Comparison of ENCODE assay signal across 8 cellular contexts in genomic region chr19:39126312-39126561, GRCh38. TPM values are rescaled to one million over a fixed set of nuclear protein-coding genes. Genes with fewer than 3 reads are reported as not detected.
DNase-seq lines count a peak whose midpoint lies in the region; ATAC-seq, FAIRE-seq and TF ChIP-seq lines count a peak whose summit lies in the region.

No MANE protein-coding gene starts in this region.

- H4K20me1 ChIP-seq in IMR-90 (ENCODE audit: insufficient read depth, low read length): peaks cover 33% of the 10 kb centered on the region

- peak overlapping the region; percentile 91 for H2AK9ac ChIP-seq in IMR-90 (replicated peaks; ENCODE audit: low read depth, low read length, poor library complexity)

- no peak overlapping the region for H3K56ac ChIP-seq in IMR-90 (ENCODE audit: extremely low read depth, insufficient read depth, low read length)

- H3K79me1 ChIP-seq in IMR-90 (ENCODE audit: low read depth in 1 of 2, low read length in 2 of 2): peaks cover 16 to 51% of the 10 kb centered on the region in 2 experiments

- TF ChIP-seq CTCF in A549 (IDR thresholded peaks at IDR 0.05) (no peak), IMR-90 (conservative IDR thresholded peaks at IDR 0.05; ENCODE audit: low read depth, low read length) (no peak), chondrocyte (IDR thresholded peaks at IDR 0.05) (no peak)

- H3K36me3 Mint-ChIP-seq in chondrocyte (ENCODE audit: low read depth): peaks cover 1% of the 10 kb centered on the region

- no peak for TF ChIP-seq EP300 in A549 (IDR thresholded peaks at IDR 0.05)

- H3K9me3 Mint-ChIP-seq in chondrocyte (ENCODE audit: low read depth): no peaks in the 10 kb centered on the region

- dilution Hi-C loops in IMR-90 (cut with HindIII; ENCODE audit: low sequenced_read_pairs, unreplicated experiment): no loop called here

- no peak for FAIRE-seq in A549 (lab: Jason Lieb, UNC)

- TF ChIP-seq RAD21 in A549 (conservative IDR thresholded peaks at IDR 0.05 in 1 of 2, IDR thresholded peaks at IDR 0.05 in 1 of 2) (no peak), IMR-90 (IDR thresholded peaks at IDR 0.05; ENCODE audit: low read length) (no peak)

- H3K23ac ChIP-seq in IMR-90 (ENCODE audit: low read depth, low read length): 0 out of 2 replicates have a peak overlapping the region, but pooled peaks have one; percentile 29

- no peaks in the 10 kb centered on the region for H3K27me3 ChIP-seq in IMR-90 (ENCODE audit: control insufficient read depth, insufficient read depth, low read length)
- no peaks in the 10 kb centered on the region for H3K27me3 ChIP-seq in muscle layer of colon (ENCODE audit: control insufficient read depth in 1 of 2, insufficient read depth in 2 of 2, low read length in 2 of 2)

- DNase-seq in A549 (ENCODE audit: low read depth in 1 of 2, low spot score in 1 of 2) (no peak), IMR-90 (no peak), chondrocyte (ENCODE audit: low spot score) (no peak), DMS 273 (lab: John Stamatoyannopoulos, UW; ENCODE audit: unreplicated experiment) (no peak), NCI-H1694 (lab: John Stamatoyannopoulos, UW) (no peak)
- DNase-seq in stimulated activated CD4-positive, alpha-beta T cell treated with anti-CD3 and anti-CD28 coated beads, Interleukin-12 subunit alpha, Interleukin-12 subunit beta, amount 100 ng/mL, for 4 hours: no peak

- peak overlapping the region in 1 of 2 experiments; percentile 89; a peak in 2 of 4 replicates for H4K8ac ChIP-seq in IMR-90 (ENCODE audit: low read depth in 2 of 2, low read length in 2 of 2)

- peak overlapping the region; percentile 98 for H3K27ac Mint-ChIP-seq in chondrocyte (ENCODE audit: unreplicated experiment)

- no peak overlapping the region for H2AFZ ChIP-seq in IMR-90 (replicated peaks; ENCODE audit: low read length, poor library complexity)

- intact Hi-C loops in IMR-90 (cut with micrococcal nuclease): no loop called here

- peak in 1 of 2 experiments; percentile 8; a peak in 5 of 6 replicates for ATAC-seq in A549
- ATAC-seq in IMR-90 (ENCODE audit: low read depth): no peak
- ATAC-seq in HG03460 (IDR thresholded peaks at IDR 0.05; ENCODE audit: unreplicated experiment): no peak

- CTCF ChIA-PET in A549 (lab: Yijun Ruan, JAX): interaction anchor here (0.6 to 13.1 kb wide), 10 partner anchors 13 to 1000 kb away, joined by 3 to 224 read pairs (median 4); no protein-coding TSS in a partner anchor
- CTCF ChIA-PET in IMR-90 (lab: Yijun Ruan, JAX): no interaction called here

- WGBS in A549 (ENCODE audit: missing lambda C conversion rate): 0% methylated on average over 7 of the region's 8 CpGs
- no CpG with 5 or more reads among the region's 8 CpGs for WGBS in IMR-90 (ENCODE audit: extremely low coverage in 2 of 2, insufficient read length in 1 of 2), 2 experiments

- H3K4me2 ChIP-seq in A549: peak overlapping the region; percentile 77
- peak overlapping the region; percentile 85 for H3K4me2 ChIP-seq in IMR-90 (ENCODE audit: low read depth, low read length)

- H3K9ac ChIP-seq in IMR-90 (ENCODE audit: low read depth, low read length): peak overlapping the region; percentile 74
- H3K9ac ChIP-seq in muscle layer of colon (ENCODE audit: low read length): peak overlapping the region; percentile 33

- H3K4me1 ChIP-seq in A549 (peaks cover 61% of the 10 kb centered on the region), IMR-90 (ENCODE audit: control insufficient read depth, insufficient read depth, low read length) (peaks cover 6% of the 10 kb centered on the region; the same call in 1 of the 2 replicates), muscle layer of colon (ENCODE audit: insufficient read depth, low read length) (peaks cover 33% of the 10 kb centered on the region)

- TF ChIP-seq POLR2A in A549 (IDR thresholded peaks at IDR 0.05; ENCODE audit: low read length): no peak
- no peak for TF ChIP-seq POLR2A in IMR-90 (IDR thresholded peaks at IDR 0.05; ENCODE audit: low read depth, low read length)

- peak overlapping the region; percentile 92 to 94 for H3K27ac ChIP-seq in A549
- peak overlapping the region; percentile 79; the same call in 1 of the 2 replicates for H3K27ac ChIP-seq in IMR-90 (ENCODE audit: insufficient read depth, low read length)
- H3K27ac ChIP-seq in muscle layer of colon (ENCODE audit: low read depth, low read length): peak overlapping the region; percentile 95

- H3K14ac ChIP-seq in IMR-90 (replicated peaks; ENCODE audit: low read depth, low read length): peak overlapping the region; percentile 65; the same call in 1 of the 2 replicates

- H3K9me3 ChIP-seq in A549 (no peaks in the 10 kb centered on the region), IMR-90 (ENCODE audit: control insufficient read depth, insufficient read depth, low read length) (no peaks in the 10 kb centered on the region), muscle layer of colon (ENCODE audit: low read length) (no peaks in the 10 kb centered on the region)

- H3K4ac ChIP-seq in IMR-90 (ENCODE audit: low read depth, low read length): peak overlapping the region; percentile 75; the same call in 1 of the 2 replicates

- no TSS peak for BruUV-seq in IMR-90 (replicated peaks; lab: Mats Ljungman, UMichigan)

- no peak overlapping the region for H2BK20ac ChIP-seq in IMR-90 (ENCODE audit: low read depth, low read length)

- H4K91ac ChIP-seq in IMR-90 (ENCODE audit: insufficient read depth, low read depth, low read length): no peak overlapping the region

- H2AK5ac ChIP-seq in IMR-90 (ENCODE audit: low read depth, low read length): no peak overlapping the region

- peaks cover 43% of the 10 kb centered on the region for H3K4me1 Mint-ChIP-seq in chondrocyte (ENCODE audit: low read depth)

- no peak overlapping the region for H2BK15ac ChIP-seq in IMR-90 (ENCODE audit: low read depth, low read length)

- no peak overlapping the region for H2BK120ac ChIP-seq in IMR-90 (ENCODE audit: low read depth, low read length)

- H2BK5ac ChIP-seq in IMR-90 (ENCODE audit: low read depth, low read length, poor library complexity, severe bottlenecking): no peak overlapping the region

- no peak overlapping the region for H4K5ac ChIP-seq in IMR-90 (ENCODE audit: low read depth, low read length)

- H3K27me3 Mint-ChIP-seq in chondrocyte (ENCODE audit: low read depth): no peaks in the 10 kb centered on the region

- no peak overlapping the region for H3K18ac ChIP-seq in IMR-90 (ENCODE audit: low read depth, low read length)

- peak overlapping the region; percentile 84 for H3K4me3 ChIP-seq in A549
- peak overlapping the region; percentile 85 for H3K4me3 ChIP-seq in IMR-90 (ENCODE audit: insufficient read depth, low read depth, low read length)
- H3K4me3 ChIP-seq in muscle layer of colon (ENCODE audit: low read depth in 1 of 2, low read length in 2 of 2): peak overlapping the region; percentile 83 to 87

- POLR2A ChIA-PET in A549 (lab: Yijun Ruan, JAX): interaction anchor here (1.0 to 2.4 kb wide), 3 partner anchors 11 to 310 kb away, joined by 5 to 8 read pairs (median 7); partner anchors contain the start of gene RPS16
- POLR2A ChIA-PET in IMR-90 (lab: Charles Lee; ENCODE audit: unreplicated experiment): no interaction called here

- in situ Hi-C loops in IMR-90 (cut with MboI; ENCODE audit: low sequenced_read_pairs): no loop called here

- H3K36me3 ChIP-seq in IMR-90 (ENCODE audit: control insufficient read depth, insufficient read depth, low read length) (no peaks in the 10 kb centered on the region), muscle layer of colon (ENCODE audit: insufficient read depth, low read length) (no peaks in the 10 kb centered on the region)

- H3K9me1 ChIP-seq in IMR-90 (ENCODE audit: insufficient read depth, low read length): peaks cover 2% of the 10 kb centered on the region; the same call in 1 of the 2 replicates

- H3K4me3 Mint-ChIP-seq in chondrocyte (ENCODE audit: unreplicated experiment): peak overlapping the region; percentile 98

TF ChIP-seq in A549, 52 proteins besides CTCF, POLR2A, EP300 and RAD21:
- TF ChIP-seq NR3C1 (IDR thresholded peaks at IDR 0.05): no peak

TF ChIP-seq in IMR-90, 13 proteins besides CTCF, POLR2A, EP300 and RAD21 (continues in another document):
- no peak for TF ChIP-seq MAZ (IDR thresholded peaks at IDR 0.05; ENCODE audit: borderline replicate concordance, low read depth, low read length)
- no peak for TF ChIP-seq RCOR1 (IDR thresholded peaks at IDR 0.05; ENCODE audit: insufficient replicate concordance, low read length)
- TF ChIP-seq CHD1 (IDR thresholded peaks at IDR 0.05; ENCODE audit: low read depth, low read length): no peak
- TF ChIP-seq RFX5 (IDR thresholded peaks at IDR 0.05; ENCODE audit: low read depth, low read length): no peak
- no peak for TF ChIP-seq ELK1 (IDR thresholded peaks at IDR 0.05; ENCODE audit: borderline replicate concordance, low read depth, low read length)

RNA-seq across cellular contexts. Expression of gene PAK4, which starts 0.7 kb away (rescaled TPM):
- polyA plus RNA-seq in A549 (2011; rRNA removed): 37.9 and 42.9 TPM in 2 replicates
- 105 and 115 TPM in 2 replicates for polyA plus RNA-seq in A549 (2012; cell fraction: cytosol; rRNA removed)
- 115 and 138 TPM in 2 replicates for polyA plus RNA-seq in A549 (2012; cell fraction: nucleus; rRNA removed)
- polyA plus RNA-seq in A549 (2017; fragmentation: RNase III; extraction: RNeasy Plus Mini Kit Qiagen cat#74134 plus additional on column Dnase treatment): 75.8 to 84.2 TPM (median 76.7 TPM) in 3 replicates
- polyA minus RNA-seq in A549 (2011; rRNA and poly(A)+ RNA removed): 68.7 and 73.7 TPM in 2 replicates
- total RNA-seq in IMR-90 (2012; rRNA removed): 2.0 and 2.8 TPM in 2 replicates
- 27.2 and 35.5 TPM in 2 replicates for polyA plus RNA-seq in IMR-90 (2012; rRNA removed)
- polyA plus RNA-seq in IMR-90 (2012; cell fraction: cytosol; rRNA removed): 52.9 and 64.1 TPM in 2 replicates
- 26.9 and 44.9 TPM in 2 replicates for polyA plus RNA-seq in IMR-90 (2012; cell fraction: nucleus; rRNA removed; ENCODE audit: low replicate concordance)
- total RNA-seq in chondrocyte: 12.3 to 16.7 TPM (median 14.4 TPM) in 3 replicates

RNA-seq across cellular contexts. Expression of gene ACP7, which starts 42.1 kb away (rescaled TPM):
- polyA plus RNA-seq in A549 (2011; rRNA removed) (0.06 and 0.08 TPM in 2 replicates), A549 (2017; fragmentation: RNase III; extraction: RNeasy Plus Mini Kit Qiagen cat#74134 plus additional on column Dnase treatment) (0.25 to 0.44 TPM (median 0.28 TPM) in 3 replicates), IMR-90 (2012; rRNA removed) (not detected in 2 replicates)
- 0.05 and 0.08 TPM in 2 replicates for polyA plus RNA-seq in A549 (2012; cell fraction: cytosol; rRNA removed)
- polyA plus RNA-seq in A549 (2012; cell fraction: nucleus; rRNA removed): 0.07 TPM in 1 of 2 replicates, not detected in the other
- 0.41 TPM in 1 of 2 replicates, not detected in the other for polyA minus RNA-seq in A549 (2011; rRNA and poly(A)+ RNA removed)
- total RNA-seq in IMR-90 (2012; rRNA removed) (not detected in 2 replicates), chondrocyte (not detected in 3 replicates)
- polyA plus RNA-seq in IMR-90 (2012; cell fraction: cytosol; rRNA removed): not detected in 2 replicates
- 0.04 and 0.05 TPM in 2 replicates for polyA plus RNA-seq in IMR-90 (2012; cell fraction: nucleus; rRNA removed; ENCODE audit: low replicate concordance)
